ENCODE assay signal across 1 cellular context in the genomic region with DNA sequence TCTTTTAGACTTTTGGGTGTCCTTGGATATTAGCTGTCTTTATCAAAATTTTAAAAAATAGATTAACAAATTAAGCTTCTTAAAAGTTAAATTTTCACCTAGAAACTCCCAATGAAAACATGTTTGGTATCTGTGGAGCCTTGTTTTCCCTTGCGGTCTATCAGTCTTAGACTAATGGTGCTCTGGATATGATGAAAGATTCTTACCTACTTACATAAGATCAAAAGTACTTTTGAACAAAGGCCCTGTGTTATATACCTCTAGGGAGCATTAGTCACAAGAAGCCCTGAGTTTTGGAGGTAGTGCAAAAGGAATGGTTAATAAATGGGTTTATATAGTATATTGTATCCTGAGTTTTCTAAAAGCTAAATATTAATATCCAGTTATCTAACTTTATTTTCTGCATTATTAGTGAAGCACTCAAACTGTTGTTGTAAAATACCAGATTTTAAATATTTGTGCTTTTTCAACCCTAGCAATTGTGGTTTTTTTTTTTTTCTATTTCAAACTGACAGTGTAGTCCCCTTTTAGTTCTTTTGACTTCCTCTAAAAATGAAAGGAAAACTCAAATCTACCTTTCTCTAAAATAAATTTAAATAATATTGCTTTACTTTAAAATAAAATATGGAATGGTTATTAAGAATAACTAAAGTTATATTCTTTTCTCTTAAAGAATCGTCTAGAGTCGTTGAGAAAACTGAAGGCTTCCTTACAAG.
TF ChIP-seq lines count a peak whose summit lies in the region.

No MANE protein-coding gene starts in this region.

TF ChIP-seq in HCT116, 20 proteins besides CTCF, POLR2A, EP300 and RAD21 (continued from another document):
- TF ChIP-seq, protein P1, sequence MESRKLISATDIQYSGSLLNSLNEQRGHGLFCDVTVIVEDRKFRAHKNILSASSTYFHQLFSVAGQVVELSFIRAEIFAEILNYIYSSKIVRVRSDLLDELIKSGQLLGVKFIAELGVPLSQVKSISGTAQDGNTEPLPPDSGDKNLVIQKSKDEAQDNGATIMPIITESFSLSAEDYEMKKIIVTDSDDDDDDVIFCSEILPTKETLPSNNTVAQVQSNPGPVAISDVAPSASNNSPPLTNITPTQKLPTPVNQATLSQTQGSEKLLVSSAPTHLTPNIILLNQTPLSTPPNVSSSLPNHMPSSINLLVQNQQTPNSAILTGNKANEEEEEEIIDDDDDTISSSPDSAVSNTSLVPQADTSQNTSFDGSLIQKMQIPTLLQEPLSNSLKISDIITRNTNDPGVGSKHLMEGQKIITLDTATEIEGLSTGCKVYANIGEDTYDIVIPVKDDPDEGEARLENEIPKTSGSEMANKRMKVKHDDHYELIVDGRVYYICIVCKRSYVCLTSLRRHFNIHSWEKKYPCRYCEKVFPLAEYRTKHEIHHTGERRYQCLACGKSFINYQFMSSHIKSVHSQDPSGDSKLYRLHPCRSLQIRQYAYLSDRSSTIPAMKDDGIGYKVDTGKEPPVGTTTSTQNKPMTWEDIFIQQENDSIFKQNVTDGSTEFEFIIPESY (IDR thresholded peaks at IDR 0.05; ENCODE audit: extremely low read depth, insufficient replicate concordance, low read length): no peak
- no peak for TF ChIP-seq EZH2 (IDR thresholded peaks at IDR 0.05)
